Comparison of ENCODE assay signal across 39 cellular contexts in genomic region chr15:69539316-69539715, GRCh38.
"Had no signal": no experiment of that assay in that cellular context is flagged by ENCODE, and none has a peak within 500 bp of the region (broad histone marks: within the 10 kb centered on the region; RNA-seq: fewer than 3 reads in every experiment).

No MANE protein-coding gene starts in this region.

- H3K4me1 Mint-ChIP-seq: activated B cell treated with CpG ODN at 0.5 μM for 24 hours; activated naive CD4-positive, alpha-beta T cell treated with anti-CD3 and anti-CD28 coated beads, Interleukin-2, amount 10 ng/mL, durations not matched to agents 7 days and 5 days; activated naive CD8-positive, alpha-beta T cell treated with anti-CD3 and anti-CD28 coated beads for 36 hours; T-cell had no signal

- H3K36me3 ChIP-seq: ascending aorta, breast epithelium, MG63, Peyer's patch had no signal

- DNase-seq: activated B cell treated with CpG ODN at 0.5 μM for 24 hours; activated CD4-positive, alpha-beta memory T cell treated with anti-CD3 and anti-CD28 coated beads for 36 hours; activated CD4-positive, alpha-beta T cell treated with anti-CD3 and anti-CD28 coated beads for 4 hours; activated CD4-positive, alpha-beta T cell treated with anti-CD3 and anti-CD28 coated beads, Interleukin-2, amount 50 U/mL, for 1 hour; activated CD4-positive, CD25-positive, alpha-beta regulatory T cell treated with anti-CD3 and anti-CD28 coated beads, Interleukin-2, amount 50 U/mL, for 72 hours; activated CD8-positive, alpha-beta memory T cell treated with anti-CD3 and anti-CD28 coated beads, Interleukin-2, amount 50 U/mL, for 4 hours; activated gamma-delta T cell treated with Interleukin-2 at 50 U/mL for 16 hours; activated naive CD4-positive, alpha-beta T cell treated with anti-CD3 and anti-CD28 coated beads, Interleukin-2, amount 10 ng/mL, durations not matched to agents 7 days and 5 days; activated naive CD8-positive, alpha-beta T cell treated with anti-CD3 and anti-CD28 coated beads for 36 hours; activated T-cell treated with anti-CD3 and anti-CD28 coated beads for 4 hours; activated T-cell treated with anti-CD3 and anti-CD28 coated beads, Interleukin-2, amount 50 U/mL, for 4 hours; amniotic stem cell; Kasumi-1; KG1; MG63; NCI-H1048; NCI-H1105 treated with DMSO at 0.1 percent for 48 hours; NCI-H1436; NCI-H1694; NCI-H1930; NCI-H2081 treated with DMSO at 0.1 percent for 48 hours; NCI-H226; NCI-H446 treated with DMSO at 0.1 percent for 48 hours; NCI-H524; NCI-H69; NCI-H82; NK-92 treated with Interleukin-12 subunit alpha and Interleukin-12 subunit beta, amount 100 ng/mL, for 24 hours; PC-3; Peyer's patch; RPMI8226; SHP77 treated with DMSO at 0.1 percent for 48 hours; T-cell; T-helper 17 cell; T-helper 9 cell had no signal

- H3K27ac ChIP-seq: ascending aorta, breast epithelium, Peyer's patch, VCaP had no signal

- ATAC-seq: activated T-cell treated with anti-CD3 and anti-CD28 coated beads, Interleukin-2, amount 50 U/mL, for 4 hours; PC-3; SK-N-SH treated with all-trans-retinoic acid at 6 μM for 48 hours; T-cell; T-helper 17 cell had no signal

- H3K4me3 ChIP-seq: ascending aorta, breast epithelium, MG63, Peyer's patch had no signal

- H3K27me3 ChIP-seq: ascending aorta, breast epithelium, MG63, Peyer's patch had no signal

- H3K36me3 Mint-ChIP-seq: activated CD4-positive, alpha-beta memory T cell treated with anti-CD3 and anti-CD28 coated beads for 36 hours; activated naive CD4-positive, alpha-beta T cell treated with anti-CD3 and anti-CD28 coated beads, Interleukin-2, amount 10 ng/mL, durations not matched to agents 7 days and 5 days; activated naive CD8-positive, alpha-beta T cell treated with anti-CD3 and anti-CD28 coated beads for 36 hours; T-cell had no signal

- H3K4me1 ChIP-seq: ascending aorta, breast epithelium, Peyer's patch had no signal

- H3K9me3 Mint-ChIP-seq: activated B cell treated with CpG ODN at 0.5 μM for 24 hours; activated CD4-positive, alpha-beta memory T cell treated with anti-CD3 and anti-CD28 coated beads for 36 hours; activated naive CD4-positive, alpha-beta T cell treated with anti-CD3 and anti-CD28 coated beads, Interleukin-2, amount 10 ng/mL, durations not matched to agents 7 days and 5 days; activated naive CD8-positive, alpha-beta T cell treated with anti-CD3 and anti-CD28 coated beads for 36 hours; activated T-cell treated with anti-CD3 and anti-CD28 coated beads, Interleukin-2, amount 50 U/mL, for 4 hours; activated T-helper 1 cell treated with anti-CD3 and anti-CD28 coated beads, Interleukin-12 subunit alpha, Interleukin-12 subunit beta, Interleukin-2, Interleukin-4 antibody, amounts not matched to agents 30 ng/mL and 10 ng/mL and 1 ng/mL, durations not matched to agents 14 hours and 24 hours and 36 hours; T-cell had no signal

- H3K4me3 Mint-ChIP-seq: activated B cell treated with CpG ODN at 0.5 μM for 24 hours; activated CD4-positive, alpha-beta memory T cell treated with anti-CD3 and anti-CD28 coated beads for 36 hours; activated naive CD4-positive, alpha-beta T cell treated with anti-CD3 and anti-CD28 coated beads, Interleukin-2, amount 10 ng/mL, durations not matched to agents 7 days and 5 days; activated naive CD8-positive, alpha-beta T cell treated with anti-CD3 and anti-CD28 coated beads for 36 hours; activated T-cell treated with anti-CD3 and anti-CD28 coated beads, Interleukin-2, amount 50 U/mL, for 4 hours; activated T-helper 1 cell treated with anti-CD3 and anti-CD28 coated beads, Interleukin-12 subunit alpha, Interleukin-12 subunit beta, Interleukin-2, Interleukin-4 antibody, amounts not matched to agents 30 ng/mL and 10 ng/mL and 1 ng/mL, durations not matched to agents 14 hours and 24 hours and 36 hours; T-cell; T-helper 17 cell had no signal

- H3K27ac Mint-ChIP-seq: activated B cell treated with CpG ODN at 0.5 μM for 24 hours; activated CD4-positive, alpha-beta memory T cell treated with anti-CD3 and anti-CD28 coated beads for 36 hours; activated naive CD4-positive, alpha-beta T cell treated with anti-CD3 and anti-CD28 coated beads, Interleukin-2, amount 10 ng/mL, durations not matched to agents 7 days and 5 days; activated naive CD8-positive, alpha-beta T cell treated with anti-CD3 and anti-CD28 coated beads for 36 hours; activated T-helper 1 cell treated with anti-CD3 and anti-CD28 coated beads, Interleukin-12 subunit alpha, Interleukin-12 subunit beta, Interleukin-2, Interleukin-4 antibody, amounts not matched to agents 30 ng/mL and 10 ng/mL and 1 ng/mL, durations not matched to agents 14 hours and 24 hours and 36 hours; T-cell; T-helper 17 cell had no signal

- H3K9me3 ChIP-seq: ascending aorta, breast epithelium, MG63, Peyer's patch had no signal

- H3K27me3 Mint-ChIP-seq: activated naive CD8-positive, alpha-beta T cell treated with anti-CD3 and anti-CD28 coated beads for 36 hours had no signal
